In the genomic region with DNA sequence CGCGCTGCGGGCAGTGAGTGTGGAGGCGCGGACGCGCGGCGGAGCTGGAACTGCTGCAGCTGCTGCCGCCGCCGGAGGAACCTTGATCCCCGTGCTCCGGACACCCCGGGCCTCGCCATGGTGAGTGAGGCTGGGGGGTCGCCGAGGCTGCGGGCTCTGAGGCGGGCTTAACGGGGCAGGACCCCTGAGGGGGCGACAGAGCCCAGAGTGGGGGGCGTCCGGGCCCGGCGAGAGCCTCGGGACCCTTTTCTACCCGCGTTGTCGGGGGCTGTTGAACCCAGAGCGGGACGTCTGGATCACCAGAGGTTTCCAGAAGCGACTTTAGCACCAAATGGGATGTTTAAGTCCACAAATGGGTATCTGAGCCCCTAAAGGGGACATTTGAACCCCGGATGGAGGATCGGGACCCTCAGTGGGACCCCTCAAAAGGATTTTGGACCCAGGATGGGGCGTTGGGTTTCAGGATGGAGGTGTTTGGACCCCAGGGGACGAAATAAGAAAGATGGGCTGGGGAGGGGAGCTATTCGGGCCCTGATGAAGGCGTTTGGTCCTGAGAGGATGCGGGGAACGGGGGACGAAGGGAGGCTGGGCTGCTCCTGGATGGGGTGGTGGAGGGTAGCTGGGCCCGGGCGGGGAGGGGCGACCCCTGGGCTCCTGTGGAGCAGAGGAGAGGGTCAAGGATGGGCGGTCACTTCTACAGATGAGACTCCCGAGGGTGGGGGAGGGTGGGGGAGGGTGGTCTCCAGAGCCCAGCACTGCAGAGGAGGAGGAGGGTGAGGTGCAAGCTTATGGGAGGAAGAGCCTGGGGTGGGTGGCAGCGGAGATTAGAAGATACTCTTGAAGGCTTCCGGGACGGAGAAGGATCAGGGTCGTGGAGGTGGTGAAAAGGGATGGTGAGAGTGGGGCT, we compare ENCODE assay signal across 7 cellular contexts. TPM values are rescaled to one million over a fixed set of nuclear protein-coding genes. Genes with fewer than 3 reads are reported as not detected.
DNase-seq lines count a peak whose midpoint lies in the region; ATAC-seq, FAIRE-seq and TF ChIP-seq lines count a peak whose summit lies in the region.

Gene CALM3, plus strand, starts transcription at position 13 of the 907 bp plus-strand sequence. Its CDS starts 105 bp downstream, at position 118.

- CTCF ChIA-PET in PC-3 (lab: Charles Lee) = interaction anchor here (1.5 kb wide), 1 partner anchor 13 kb away, joined by 3 read pairs; no protein-coding TSS in a partner anchor
- CTCF ChIA-PET in H1 (lab: Charles Lee; ENCODE audit: partially characterized antibody) = interaction anchor here (0.8 to 3.3 kb wide), 16 partner anchors 10 to 102 kb away, joined by 3 to 17 read pairs (median 4); no protein-coding TSS in a partner anchor

- peak within 1 kb of the TSS; percentile 91 for H3K4ac ChIP-seq in H1 (replicated peaks; ENCODE audit: insufficient read length, low read depth, low read length)

- peaks cover 11% of the 10 kb centered on the region for H3K23me2 ChIP-seq in H1 (ENCODE audit: low read depth, low read length)

- peak within 1 kb of the TSS; percentile 99 for H3K9ac ChIP-seq in PC-3 (ENCODE audit: low read length)
- peak within 1 kb of the TSS; percentile 89 to 100 (median 100) for H3K9ac ChIP-seq in H1 (replicated peaks in 1 of 4; ENCODE audit: extremely low read depth in 1 of 4, low read depth in 3 of 4, low read length in 3 of 4)

- peaks cover 13% of the 10 kb centered on the region for H3K4me1 ChIP-seq in PC-3 (ENCODE audit: insufficient read depth, low read length)
- H3K4me1 ChIP-seq in H1 (replicated peaks in 1 of 4; ENCODE audit: control insufficient read depth in 3 of 4, insufficient read depth in 4 of 4, low read length in 3 of 4) = peaks cover 0 to 19% (median 9%) of the 10 kb centered on the region in 4 experiments; a peak in 5 of 7 replicates
- peaks cover 0 to 8% of the 10 kb centered on the region in 2 donors for H3K4me1 ChIP-seq in uterus

- no peak for TF ChIP-seq EP300 in H1 (IDR thresholded peaks at IDR 0.05; ENCODE audit: borderline replicate concordance in 1 of 2, low read depth in 2 of 2, low read length in 2 of 2)

- peak within 1 kb of the TSS; percentile 100 for H3K4me3 ChIP-seq in PC-3 (ENCODE audit: low read length)
- peak within 1 kb of the TSS; percentile 90 to 100 (median 94) for H3K4me3 ChIP-seq in H1 (ENCODE audit: extremely low read depth in 1 of 4, insufficient read depth in 2 of 4, low read depth in 3 of 4, low read length in 4 of 4)
- H3K4me3 ChIP-seq in uterus = peak within 1 kb of the TSS; percentile 84 to 100

- no peak for FAIRE-seq in H1 (lab: Jason Lieb, UNC)

- peak; percentile 85 for TF ChIP-seq POLR2A in GM19193 (IDR thresholded peaks at IDR 0.05; ENCODE audit: extremely low read depth, insufficient read depth, insufficient read length)
- TF ChIP-seq POLR2A in H1 (IDR thresholded peaks at IDR 0.05; ENCODE audit: control extremely low read depth in 1 of 2, low read depth in 2 of 2, low read length in 2 of 2) = no peak
- TF ChIP-seq POLR2A in uterus (IDR thresholded peaks at IDR 0.05) = peak; percentile 81 to 91

- TF ChIP-seq CTCF in PC-3 (conservative IDR thresholded peaks at IDR 0.05; ENCODE audit: low read depth, low read length) (no peak), H1 (IDR thresholded peaks at IDR 0.05; ENCODE audit: control extremely low read depth in 1 of 3, insufficient read depth in 1 of 3, low read depth in 1 of 3, low read length in 3 of 3) (no peak), uterus (IDR thresholded peaks at IDR 0.05) (no peak)

- H4K20me1 ChIP-seq in PC-3 (ENCODE audit: low read length) (peaks cover 25% of the 10 kb centered on the region), H1 (replicated peaks in 1 of 2; ENCODE audit: control insufficient read depth in 1 of 2, insufficient read depth in 2 of 2, low read length in 2 of 2) (peaks cover 20 to 28% of the 10 kb centered on the region in 2 experiments)

- peak within 1 kb of the TSS; percentile 70 for H2BK120ac ChIP-seq in H1 (replicated peaks; ENCODE audit: low read depth, low read length)

- H2BK12ac ChIP-seq in H1 (ENCODE audit: low read depth, low read length) = peak within 1 kb of the TSS; percentile 100

- peaks cover 16% of the 10 kb centered on the region for H3K79me1 ChIP-seq in H1 (ENCODE audit: low read depth, low read length)

- peak within 1 kb of the TSS; percentile 99; the same call in 1 of the 2 replicates for H2BK15ac ChIP-seq in H1 (ENCODE audit: low read length)

- peak within 1 kb of the TSS; percentile 100; the same call in 1 of the 2 replicates for H4K8ac ChIP-seq in H1 (ENCODE audit: extremely low read depth, insufficient read depth, low read length)

- H3K79me2 ChIP-seq in PC-3 (ENCODE audit: low read length) (peaks cover 44% of the 10 kb centered on the region), H1 (ENCODE audit: control insufficient read depth in 1 of 2, insufficient read depth in 2 of 2, low read length in 2 of 2) (peaks cover 15 to 36% of the 10 kb centered on the region in 2 experiments)

- BruUV-seq in PC-3 (replicated peaks; lab: Mats Ljungman, UMichigan) = TSS peak; percentile 82

- intact Hi-C loops in PC-3 (cut with micrococcal nuclease) (no loop called here), uterus (cut with DNase I; ENCODE audit: low total_unique reads) (no loop called here)

- H3K18ac ChIP-seq in H1 (ENCODE audit: extremely low read depth, low read length) = peak within 1 kb of the TSS; percentile 100

- no peaks in the 10 kb centered on the region for H3F3A ChIP-seq in PC-3 (ENCODE audit: low read length, unreplicated experiment)

- peak within 1 kb of the TSS; percentile 90 for H2AFZ ChIP-seq in PC-3 (ENCODE audit: low read length)
- H2AFZ ChIP-seq in H1 (ENCODE audit: low read length) = peak within 1 kb of the TSS; percentile 99

- H3K4me2 ChIP-seq in PC-3 (ENCODE audit: low read length) (peak within 1 kb of the TSS; percentile 98), H1 (ENCODE audit: insufficient read depth in 1 of 2, low read depth in 2 of 2, low read length in 2 of 2) (peak within 1 kb of the TSS; percentile 89 to 93)

- H3K9me3 ChIP-seq in PC-3 (ENCODE audit: low read length) = no peaks in the 10 kb centered on the region
- no peaks in the 10 kb centered on the region for H3K9me3 ChIP-seq in H1 (ENCODE audit: insufficient read depth in 2 of 2, low read depth in 1 of 2, low read length in 1 of 2)
- H3K9me3 ChIP-seq in uterus = no peaks in the 10 kb centered on the region

- 2% methylated on average over 20 of the region's 51 CpGs; no CpG with 5 or more reads in 1 of the 2 experiments for WGBS in H1 (ENCODE audit: extremely low coverage in 1 of 2, insufficient coverage in 1 of 2, insufficient read length in 1 of 2, insufficient replicate concordance in 2 of 2, low coverage in 1 of 2, low lambda C conversion rate in 2 of 2, missing lambda C conversion rate in 1 of 2), 2 experiments

- no peaks in the 10 kb centered on the region for H3K27me3 ChIP-seq in PC-3 (ENCODE audit: low read length)
- H3K27me3 ChIP-seq in H1 (replicated peaks in 1 of 4; ENCODE audit: control insufficient read depth in 3 of 4, extremely low read depth in 1 of 4, insufficient read depth in 3 of 4, low read length in 3 of 4) = no peaks in the 10 kb centered on the region
- no peaks in the 10 kb centered on the region for H3K27me3 ChIP-seq in uterus

- DNase-seq in PC-3 = no peak
- DNase-seq in H1 (ENCODE audit: low read depth in 1 of 2, low spot score in 2 of 2) = no peak
- DNase-seq in mucosa of gallbladder (ENCODE audit: low spot score) = no peak
- DNase-seq in uterus = no peak
- DNase-seq in SKM-1 treated with dmso at 0.1 percent for 144 hours (lab: John Stamatoyannopoulos, UW; ENCODE audit: unreplicated experiment) = no peak

- H3K36me3 ChIP-seq in PC-3 (ENCODE audit: low read depth, low read length) (0 out of 2 replicates have a peak, but pooled peaks cover 13% of the 10 kb centered on the region), H1 (ENCODE audit: control insufficient read depth in 2 of 4, insufficient read depth in 4 of 4, low read length in 3 of 4) (peaks cover 4 to 11% (median 8%) of the 10 kb centered on the region in 4 experiments; a peak in 6 of 8 replicates), uterus (no peaks in the 10 kb centered on the region)

- peak within 1 kb of the TSS; percentile 100 for H2BK5ac ChIP-seq in H1 (ENCODE audit: low read depth, low read length)

- H4K5ac ChIP-seq in H1 (ENCODE audit: insufficient read length, low read depth, low read length) = peak within 1 kb of the TSS; percentile 97

- H4K91ac ChIP-seq in H1 (replicated peaks; ENCODE audit: insufficient read length, low read length) = peak within 1 kb of the TSS; percentile 97

- TF ChIP-seq RAD21 in H1 (IDR thresholded peaks at IDR 0.05 in 1 of 2, conservative IDR thresholded peaks at IDR 0.05 in 1 of 2; ENCODE audit: low read depth in 2 of 2, low read length in 2 of 2) = no peak

- H2BK20ac ChIP-seq in H1 (ENCODE audit: low read length) = peak within 1 kb of the TSS; percentile 100

- H3K27ac ChIP-seq in PC-3 (ENCODE audit: low read length) = peak within 1 kb of the TSS; percentile 94
- H3K27ac ChIP-seq in H1 (ENCODE audit: low read depth, low read length) = peak within 1 kb of the TSS; percentile 100
- peak within 1 kb of the TSS; percentile 97 for H3K27ac ChIP-seq in uterus

- no peak; the same call in 1 of the 2 replicates for ATAC-seq in PC-3
- ATAC-seq in GM18519 (IDR thresholded peaks at IDR 0.05; ENCODE audit: low FRiP score, unreplicated experiment) = no peak

- H2AK5ac ChIP-seq in H1 (ENCODE audit: low read depth, low read length) = no peak within 1 kb of the TSS

- H3K56ac ChIP-seq in H1 (replicated peaks; ENCODE audit: insufficient read length, low read depth, low read length) = peak within 1 kb of the TSS; percentile 98

- H3K9me2 ChIP-seq in PC-3 (replicated peaks; ENCODE audit: low read length) = no peaks in the 10 kb centered on the region

- POLR2A ChIA-PET in PC-3 (lab: Charles Lee; ENCODE audit: unreplicated experiment) (no interaction called here), H1 (lab: Charles Lee; ENCODE audit: partially characterized antibody) (interaction anchor here (0.6 to 4.2 kb wide), 11 partner anchors 10 to 78 kb away, joined by 3 to 28 read pairs (median 4); partner anchors contain the start of gene DACT3)

- no peak within 1 kb of the TSS for H3K23ac ChIP-seq in H1 (ENCODE audit: insufficient read length)

- peak within 1 kb of the TSS; percentile 53 for H3K14ac ChIP-seq in H1 (ENCODE audit: insufficient read length)

TF ChIP-seq in H1, 55 proteins besides CTCF, POLR2A, EP300 and RAD21 (continues in another document):
- TF ChIP-seq BRCA1 (IDR thresholded peaks at IDR 0.05; ENCODE audit: low read depth, low read length) = no peak

RNA-seq across cellular contexts. Expression of gene CALM3, which starts in this region (rescaled TPM):
- 160 and 217 TPM in 2 replicates for total RNA-seq in PC-3 (2014; rRNA removed)
- total RNA-seq in H1 (2021; fragmentation: NEBNext Ultra II Directional; extraction: Animal tissue kit (Norgen Biotek cat#: 25700)) = 318 and 326 TPM in 2 replicates
- 315 and 405 TPM in 2 replicates for polyA plus RNA-seq in H1 (2011; rRNA removed)
- polyA plus RNA-seq in H1 (2011; cell fraction: cytosol; rRNA removed) = 585 TPM
- polyA plus RNA-seq in H1 (2011; cell fraction: nucleus; rRNA removed) = 241 TPM
- 396 to 462 TPM (median 444 TPM) in 4 replicates for polyA plus RNA-seq in H1 (2012, experiment 1 of 2)
- 353 TPM for polyA plus RNA-seq in H1 (2012, experiment 2 of 2)
- 213 TPM for polyA plus RNA-seq in H1 (2013, experiment 1 of 2)
- 220 TPM for polyA plus RNA-seq in H1 (2013, experiment 2 of 2)
- polyA minus RNA-seq in H1 (2011; rRNA and poly(A)+ RNA removed) = 129 and 145 TPM in 2 replicates
- polyA minus RNA-seq in H1 (2011; cell fraction: cytosol; rRNA and poly(A)+ RNA removed) = 94.5 TPM
- polyA minus RNA-seq in H1 (2011; cell fraction: nucleus; rRNA and poly(A)+ RNA removed) = 67.8 TPM
- 325 TPM for total RNA-seq in mucosa of gallbladder
- total RNA-seq in uterus = 100 to 1,000 TPM in 3 of 4 donors, 10 to 100 TPM in 1; 83.8 to 225 (median 157) TPM

Comparison
In these comparisons a context has a peak if more than half of its experiments do, and no peak if none do; other contexts are left out.
1. POLR2A ChIP-seq: peak in GM19193 (single experiment) and uterus (2 of 2); none in H1 (0 of 2).
2. Peak in every context shown above with its lines, with median percentiles within 50 percentile points of each other: H3K27ac ChIP-seq and H3K4me3 ChIP-seq.